Comparison of ENCODE assay signal across 26 cellular contexts in the genomic region with DNA sequence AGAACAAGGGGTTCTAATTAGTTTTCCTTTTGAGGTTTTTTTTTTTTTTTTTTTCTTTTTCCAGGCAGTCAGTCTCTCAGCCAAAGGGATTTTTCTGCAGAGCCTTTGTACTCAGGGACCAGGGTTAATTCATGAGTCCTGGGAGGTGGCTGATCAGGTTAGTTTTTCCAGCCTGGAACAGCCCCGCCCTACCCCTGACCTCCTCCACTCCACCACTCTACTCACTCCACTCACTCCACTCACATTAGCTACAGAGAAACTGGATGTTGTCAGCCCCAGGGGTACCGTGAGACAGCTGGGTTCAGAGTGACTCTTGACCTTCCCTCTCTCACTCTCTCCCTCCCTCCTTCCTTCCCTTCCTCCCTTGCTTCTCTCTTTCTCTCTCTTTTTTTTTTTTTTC.
DNase-seq lines count a peak whose midpoint lies in the region; ATAC-seq and TF ChIP-seq lines count a peak whose summit lies in the region.
"Had no signal": no experiment of that assay in that cellular context is flagged by ENCODE, and none has a peak within 500 bp of the region (broad histone marks: within the 10 kb centered on the region; RNA-seq: fewer than 3 reads in every experiment).

No MANE protein-coding gene starts in this region.

- H3K9me3 ChIP-seq in right atrium auricular region (no peaks in the 10 kb centered on the region), lower lobe of right lung (no peaks in the 10 kb centered on the region), upper lobe of right lung (no peaks in the 10 kb centered on the region)
- H3K9me3 ChIP-seq: thyroid gland had no signal

- TF ChIP-seq CTCF in right atrium auricular region (IDR thresholded peaks at IDR 0.05): no peak
- TF ChIP-seq CTCF in lower lobe of right lung (IDR thresholded peaks at IDR 0.05): no peak
- no peak for TF ChIP-seq CTCF in upper lobe of right lung (IDR thresholded peaks at IDR 0.05)

- DNase-seq in Right ventricle myocardium superior (no peak), right atrium auricular region (ENCODE audit: low spot score) (no peak), ecto neural progenitor cell (ENCODE audit: low spot score) (peak; percentile 36), lower lobe of right lung (no peak), upper lobe of right lung (no peak), NCI-H82 (lab: John Stamatoyannopoulos, UW) (no peak), NCI-H82 treated with DMSO at 0.1 percent for 48 hours (lab: John Stamatoyannopoulos, UW; ENCODE audit: unreplicated experiment) (no peak)
- DNase-seq: activated CD4-positive, alpha-beta T cell treated with anti-CD3 and anti-CD28 coated beads for 4 hours; activated naive CD8-positive, alpha-beta T cell treated with anti-CD3 and anti-CD28 coated beads, Interleukin-2, amount 50 U/mL, for 24 hours; activated T-cell treated with anti-CD3 and anti-CD28 coated beads, Interleukin-2, amount 50 U/mL, for 1 hour; AML-193; CD4-positive, alpha-beta memory T cell; dorsolateral prefrontal cortex; Karpas-422; NCI-H1930; NCI-H446 treated with DMSO at 0.1 percent for 48 hours; NK-92 treated with Interleukin-12 subunit alpha and Interleukin-12 subunit beta, amount 100 ng/mL, for 24 hours; PC-3; posterior cingulate gyrus; SHP77 treated with DMSO at 0.1 percent for 48 hours; stimulated activated CD8-positive, alpha-beta memory T cell treated with anti-CD3 and anti-CD28 coated beads, Interleukin-4, amount 100 ng/mL, for 48 hours; stimulated activated naive CD8-positive, alpha-beta T cell treated with anti-CD3 and anti-CD28 coated beads, Interleukin-15, amount 100 ng/mL, for 72 hours; thyroid gland had no signal

- H3K36me3 ChIP-seq in right atrium auricular region (no peaks in the 10 kb centered on the region), lower lobe of right lung (no peaks in the 10 kb centered on the region), upper lobe of right lung (no peaks in the 10 kb centered on the region)
- H3K36me3 ChIP-seq: thyroid gland had no signal

- no peaks in the 10 kb centered on the region for H3K27me3 ChIP-seq in right atrium auricular region
- no peaks in the 10 kb centered on the region for H3K27me3 ChIP-seq in lower lobe of right lung (ENCODE audit: low read depth)
- no peaks in the 10 kb centered on the region for H3K27me3 ChIP-seq in upper lobe of right lung
- H3K27me3 ChIP-seq: dorsolateral prefrontal cortex, thyroid gland had no signal

- H3K4me1 ChIP-seq in right atrium auricular region: peaks cover 0 to 10% of the 10 kb centered on the region in 2 donors
- no peaks in the 10 kb centered on the region for H3K4me1 ChIP-seq in lower lobe of right lung
- no peaks in the 10 kb centered on the region for H3K4me1 ChIP-seq in upper lobe of right lung
- H3K4me1 ChIP-seq: thyroid gland had no signal

- no peak overlapping the region for H3K27ac ChIP-seq in right atrium auricular region
- H3K27ac ChIP-seq in lower lobe of right lung: no peak overlapping the region
- H3K27ac ChIP-seq in upper lobe of right lung: no peak overlapping the region
- H3K27ac ChIP-seq: dorsolateral prefrontal cortex, thyroid gland, VCaP had no signal

- ATAC-seq in Right ventricle myocardium superior (ENCODE audit: poor library complexity) (peak; percentile 68), lower lobe of right lung (peak; percentile 52 to 62), upper lobe of right lung (peak; percentile 64), HG02884 (IDR thresholded peaks at IDR 0.05; ENCODE audit: unreplicated experiment) (no peak)
- ATAC-seq: activated naive CD8-positive, alpha-beta T cell treated with anti-CD3 and anti-CD28 coated beads, Interleukin-2, amount 50 U/mL, for 24 hours; GM12878; PC-3; stimulated activated naive CD8-positive, alpha-beta T cell treated with anti-CD3 and anti-CD28 coated beads, Interleukin-15, amount 100 ng/mL, for 72 hours had no signal

- intact Hi-C loops in Right ventricle myocardium superior (cut with DNase I) (no loop called here), lower lobe of right lung (cut with DNase I) (no loop called here), upper lobe of right lung (cut with DNase I) (no loop called here)

- H3K4me3 ChIP-seq in right atrium auricular region (no peak overlapping the region), lower lobe of right lung (no peak overlapping the region), upper lobe of right lung (no peak overlapping the region)
- H3K4me3 ChIP-seq: dorsolateral prefrontal cortex, GM12878, thyroid gland had no signal
